ENCODE assay signal across 9 cellular contexts in genomic region chr22:29727248-29727551, GRCh38. TPM values are rescaled to one million over a fixed set of nuclear protein-coding genes. Genes with fewer than 3 reads are reported as not detected.
DNase-seq lines count a peak whose midpoint lies in the region; ATAC-seq lines count a peak whose summit lies in the region.
"Had no signal": no experiment of that assay in that cellular context is flagged by ENCODE, and none has a peak within 500 bp of the region (broad histone marks: within the 10 kb centered on the region; RNA-seq: fewer than 3 reads in every experiment).

No MANE protein-coding gene starts in this region.

- no peak for ATAC-seq in GM21619 (IDR thresholded peaks at IDR 0.05; ENCODE audit: unreplicated experiment)

- H3K27ac Mint-ChIP-seq in activated CD4-positive, alpha-beta memory T cell treated with anti-CD3 and anti-CD28 coated beads for 36 hours, result no peak overlapping the region
- H3K27ac Mint-ChIP-seq: naive B cell had no signal

- H3K27me3 ChIP-seq in HAP-1 (ENCODE audit: low read depth), result no peaks in the 10 kb centered on the region

- in situ Hi-C loops in HAP-1 (cut with MboI; ENCODE audit: low sequenced_read_pairs), result no loop called here

- no peaks in the 10 kb centered on the region for H3K36me3 ChIP-seq in HAP-1 (replicated peaks)

- H3K4me1 Mint-ChIP-seq in activated CD4-positive, alpha-beta memory T cell treated with anti-CD3 and anti-CD28 coated beads for 36 hours (ENCODE audit: low read depth), result no peaks in the 10 kb centered on the region

- H3K4me3 Mint-ChIP-seq in activated CD4-positive, alpha-beta memory T cell treated with anti-CD3 and anti-CD28 coated beads for 36 hours, result no peak overlapping the region
- H3K4me3 Mint-ChIP-seq: naive B cell had no signal

- no peaks in the 10 kb centered on the region for H3K9me3 ChIP-seq in HAP-1

- no peaks in the 10 kb centered on the region for H3K36me3 Mint-ChIP-seq in activated CD4-positive, alpha-beta memory T cell treated with anti-CD3 and anti-CD28 coated beads for 36 hours

- CTCF ChIA-PET in activated CD4-positive, alpha-beta memory T cell treated with anti-CD3 and anti-CD28 coated beads for 36 hours (lab: Charles Lee), result no interaction called here

- POLR2A ChIA-PET in activated CD4-positive, alpha-beta memory T cell treated with anti-CD3 and anti-CD28 coated beads for 36 hours (lab: Charles Lee), result no interaction called here

- no peak overlapping the region for H3K4me3 ChIP-seq in HAP-1

- H3K4me1 ChIP-seq in HAP-1, result no peaks in the 10 kb centered on the region

- no peaks in the 10 kb centered on the region for H3K9me3 Mint-ChIP-seq in activated CD4-positive, alpha-beta memory T cell treated with anti-CD3 and anti-CD28 coated beads for 36 hours
- H3K9me3 Mint-ChIP-seq: naive B cell had no signal

- intact Hi-C loops in activated CD4-positive, alpha-beta memory T cell treated with anti-CD3 and anti-CD28 coated beads for 36 hours (cut with micrococcal nuclease), result no loop called here

- H3K27me3 Mint-ChIP-seq in activated CD4-positive, alpha-beta memory T cell treated with anti-CD3 and anti-CD28 coated beads for 36 hours, result peaks cover 3% of the 10 kb centered on the region

- DNase-seq in AG08396 (ENCODE audit: low spot score), result peak; percentile 73
- peak; percentile 7 to 73 for DNase-seq in HAP-1 (ENCODE audit: low spot score in 2 of 2)
- peak; percentile 38 for DNase-seq in activated CD4-positive, alpha-beta memory T cell treated with anti-CD3 and anti-CD28 coated beads for 36 hours
- peak; percentile 89 for DNase-seq in iPS-NIHi11 (ENCODE audit: low spot score)
- DNase-seq in NCI-H1105 treated with DMSO at 0.1 percent for 48 hours (lab: John Stamatoyannopoulos, UW), result no peak
- no peak for DNase-seq in T-helper 2 cell
- DNase-seq in T-helper 9 cell, result no peak
- DNase-seq: naive B cell had no signal

RNA-seq across cellular contexts. Expression of gene CABP7, which starts 7.4 kb away (rescaled TPM):
- under 1 TPM in 1 of 2 experiments, not detected in 1; 0.07 TPM for total RNA-seq in activated CD4-positive, alpha-beta memory T cell treated with anti-CD3 and anti-CD28 coated beads for 36 hours

RNA-seq across cellular contexts. Expression of gene ZMAT5, which starts 39.6 kb away (rescaled TPM):
- 10 to 100 TPM; 18.1 to 20.6 TPM for total RNA-seq in activated CD4-positive, alpha-beta memory T cell treated with anti-CD3 and anti-CD28 coated beads for 36 hours

RNA-seq across cellular contexts. Expression of gene UQCR10, which starts 40.0 kb away (rescaled TPM):
- 10 to 100 TPM; 81.4 to 87.4 TPM for total RNA-seq in activated CD4-positive, alpha-beta memory T cell treated with anti-CD3 and anti-CD28 coated beads for 36 hours

Comparison
In these comparisons a context has a peak if more than half of its experiments do, and no peak if none do; other contexts are left out.
1. DNase-seq: peak in AG08396 (single experiment), HAP-1 (2 of 2), activated CD4-positive, alpha-beta memory T cell treated with anti-CD3 and anti-CD28 coated beads for 36 hours (single experiment) and iPS-NIHi11 (single experiment); none in NCI-H1105 treated with DMSO at 0.1 percent for 48 hours (single experiment), T-helper 2 cell (0 of 5) and T-helper 9 cell (single experiment).